ENCODE assay signal across 21 cellular contexts in genomic region chr11:45779602-45780001, GRCh38.
"Had no signal": no experiment of that assay in that cellular context is flagged by ENCODE, and none has a peak within 500 bp of the region (broad histone marks: within the 10 kb centered on the region; RNA-seq: fewer than 3 reads in every experiment).

No MANE protein-coding gene starts in this region.

- H3K27me3 ChIP-seq: colonic mucosa had no signal

- H3K36me3 ChIP-seq: colonic mucosa, esophagus squamous epithelium, gastrocnemius medialis, heart right ventricle, left ventricle myocardium inferior, lower lobe of right lung had no signal

- DNase-seq: colonic mucosa; cortex of kidney; effector CD8-positive, alpha-beta T cell; effector memory CD8-positive, alpha-beta T cell; endodermal cell; erythroblast; esophagus squamous epithelium; foreskin fibroblast; foreskin melanocyte; gastrocnemius medialis; glutamatergic neuron; head of caudate nucleus; heart right ventricle; hippocampal formation; left cardiac atrium; left ventricle myocardium inferior; lower lobe of right lung; mesenchymal stem cell; mucosa of descending colon had no signal

- H3K4me3 ChIP-seq: colonic mucosa, esophagus squamous epithelium, gastrocnemius medialis, heart right ventricle, left ventricle myocardium inferior, lower lobe of right lung, mucosa of descending colon had no signal

- ATAC-seq: effector memory CD8-positive, alpha-beta T cell; esophagus mucosa; gastrocnemius medialis; heart right ventricle; left cardiac atrium; lower lobe of right lung; mucosa of descending colon had no signal

- H3K27ac ChIP-seq: colonic mucosa, epithelial cell of prostate, esophagus squamous epithelium, gastrocnemius medialis, heart right ventricle, left ventricle myocardium inferior, lower lobe of right lung had no signal

- H3K9me3 ChIP-seq: colonic mucosa, esophagus squamous epithelium, gastrocnemius medialis, left ventricle myocardium inferior, lower lobe of right lung, mucosa of descending colon had no signal

- H3K4me1 ChIP-seq: colonic mucosa, esophagus squamous epithelium, gastrocnemius medialis, left ventricle myocardium inferior, lower lobe of right lung had no signal
